ENCODE assay signal across 8 cellular contexts in genomic region chr3:156675744-156676466, GRCh38. TPM values are rescaled to one million over a fixed set of nuclear protein-coding genes. Genes with fewer than 3 reads are reported as not detected.
A peak's percentile ranks its signal among the peaks of the same experiment; 100 is the strongest.
DNase-seq lines count a peak whose midpoint lies in the region; ATAC-seq, FAIRE-seq and TF ChIP-seq lines count a peak whose summit lies in the region.

No MANE protein-coding gene starts in this region.

- peaks cover 10% of the 10 kb centered on the region for H3K36me3 Mint-ChIP-seq in natural killer cell

- no peaks in the 10 kb centered on the region for H3K9me3 Mint-ChIP-seq in natural killer cell

- intact Hi-C loops in Right ventricle myocardium inferior (cut with DNase I) (loop anchor here (2.0 kb wide), 5 partner anchors 121 to 459 kb away; partner anchors contain the start of gene SSR3), cardiac septum (cut with DNase I) (loop anchor here (2.0 kb wide), 4 partner anchors 141 to 461 kb away; partner anchors contain the start of gene LEKR1), natural killer cell (cut with micrococcal nuclease) (loop anchor here (2.0 to 10.0 kb wide), 6 partner anchors 141 to 1969 kb away; partner anchors contain the start of genes GFM1, GMPS and SLC33A1)

- TF ChIP-seq CTCF in natural killer cell (IDR thresholded peaks at IDR 0.05) = no peak

- no peak for FAIRE-seq in urothelium cell line (lab: Jason Lieb, UNC)

- no peaks in the 10 kb centered on the region for H3K27me3 Mint-ChIP-seq in natural killer cell (ENCODE audit: low read depth in 2 of 2)

- ATAC-seq in Right ventricle myocardium inferior (no peak), natural killer cell (no peak), HG03025 (IDR thresholded peaks at IDR 0.05; ENCODE audit: low FRiP score, unreplicated experiment) (no peak)

- no peak for TF ChIP-seq POLR2A in erythroblast (IDR thresholded peaks at IDR 0.05; ENCODE audit: low read length)

- H3K27ac Mint-ChIP-seq in natural killer cell = peak overlapping the region; percentile 93 to 99

- peaks cover 64% of the 10 kb centered on the region in 2 donors for H3K4me1 Mint-ChIP-seq in natural killer cell

- DNase-seq in Right ventricle myocardium inferior (ENCODE audit: missing footprints) (peak; percentile 73), cardiac septum (ENCODE audit: low spot score) (no peak), NCI-H226 (peak; percentile 86), erythroblast (lab: John Stamatoyannopoulos, UW) (peak; percentile 61 to 78), natural killer cell (peak; percentile 46), urothelium cell line (ENCODE audit: low spot score) (peak; percentile 26)
- DNase-seq in activated CD8-positive, alpha-beta memory T cell treated with anti-CD3 and anti-CD28 coated beads for 48 hours (ENCODE audit: low read depth in 2 of 3, low spot score in 2 of 3) = peak in 2 of 3 experiments; percentile 5 to 6

- peak overlapping the region; percentile 93 for H3K4me3 Mint-ChIP-seq in natural killer cell

RNA-seq across cellular contexts. Expression of gene TIPARP, which starts 1.5 kb away (rescaled TPM):
- total RNA-seq in Right ventricle myocardium inferior = 26.0 TPM
- total RNA-seq in cardiac septum = 17.9 TPM
- total RNA-seq in natural killer cell = 100 to 1,000 TPM; 129 to 249 (median 147) TPM
